In the genomic region with DNA sequence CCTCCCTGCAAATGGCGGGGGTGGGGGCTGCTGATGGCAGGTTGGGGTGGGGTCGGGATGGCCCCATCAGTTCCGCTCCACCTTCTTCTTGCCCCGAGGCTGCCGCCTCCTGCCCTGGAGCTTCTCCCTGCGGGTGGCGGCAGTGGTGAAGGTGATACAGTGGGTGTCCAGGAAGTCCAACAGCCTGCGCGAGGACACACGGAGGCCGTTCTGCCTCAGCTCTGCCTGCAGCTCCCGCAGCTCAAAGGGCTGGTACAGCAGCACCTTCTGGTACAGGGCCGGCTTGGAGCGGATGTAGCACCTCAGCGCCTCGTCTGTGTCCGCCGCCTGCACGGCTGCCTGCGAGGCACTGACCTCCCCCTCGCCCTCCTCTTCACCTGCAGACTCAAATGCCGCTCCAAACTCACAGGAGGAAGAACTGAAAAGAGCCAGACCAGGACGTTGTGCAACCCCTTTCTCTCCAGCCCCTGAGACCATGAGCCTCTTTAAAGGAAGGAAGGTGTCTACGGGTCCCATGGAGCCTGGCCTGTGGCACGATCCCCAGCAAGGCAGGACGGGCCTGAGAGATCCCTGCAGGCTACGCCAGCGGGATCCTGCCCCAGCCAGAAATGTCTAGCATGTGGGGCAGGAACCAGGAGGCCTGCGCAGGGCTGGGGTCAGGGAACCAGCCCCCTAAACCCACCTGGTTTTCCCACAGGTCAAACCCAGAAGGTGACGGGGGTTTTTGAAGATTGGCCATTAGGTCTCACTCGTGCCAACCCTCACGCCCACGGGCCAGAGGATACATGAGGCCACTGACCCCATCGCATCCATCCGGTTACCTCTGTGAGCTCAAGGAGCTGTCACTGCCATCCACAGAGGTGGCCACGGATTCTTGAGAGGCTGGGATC, we compare ENCODE assay signal across 27 cellular contexts. TPM values are rescaled to one million over a fixed set of nuclear protein-coding genes. Genes with fewer than 3 reads are reported as not detected.
"Had no signal": no experiment of that assay in that cellular context is flagged by ENCODE, and none has a peak within 500 bp of the region (broad histone marks: within the 10 kb centered on the region; RNA-seq: fewer than 3 reads in every experiment).

No MANE protein-coding gene starts in this region.

- H3K27me3 ChIP-seq: body of pancreas, breast epithelium, MG63, SJSA1 had no signal

- H3K9me3 ChIP-seq: body of pancreas, breast epithelium, MG63, SJSA1, SK-N-SH had no signal

- H3K4me3 ChIP-seq: body of pancreas, breast epithelium, MG63, SJSA1 had no signal

- H3K4me3 Mint-ChIP-seq: activated CD4-positive, alpha-beta T cell treated with anti-CD3 and anti-CD28 coated beads, Interleukin-2, amount 10 ng/mL, durations not matched to agents 24 days and 14 days; activated CD8-positive, alpha-beta T cell treated with anti-CD3 and anti-CD28 coated beads for 36 hours; activated naive CD4-positive, alpha-beta T cell treated with anti-CD3 and anti-CD28 coated beads, Interleukin-2, amount 50 U/mL, for 24 hours; activated naive CD8-positive, alpha-beta T cell treated with anti-CD3 and anti-CD28 coated beads, Interleukin-2, amount 10 ng/mL, durations not matched to agents 7 days and 5 days; activated T-cell treated with anti-CD3 and anti-CD28 coated beads, Interleukin-2, amount 50 U/mL, for 24 hours; T-helper 1 cell treated with Interleukin-12 subunit alpha and Interleukin-12 subunit beta and Interleukin-4 antibody, amounts not matched to agents 30 μg/mL and 1 μg/mL, for 36 hours; T-helper 2 cell treated with Interferon-gamma antibody and Interleukin-4, amounts not matched to agents 5 μg/mL and 100 μg/mL, for 36 hours had no signal

- H3K27me3 Mint-ChIP-seq: activated CD4-positive, alpha-beta T cell treated with anti-CD3 and anti-CD28 coated beads, Interleukin-2, amount 10 ng/mL, durations not matched to agents 24 days and 14 days; activated CD8-positive, alpha-beta T cell treated with anti-CD3 and anti-CD28 coated beads for 36 hours; activated naive CD4-positive, alpha-beta T cell treated with anti-CD3 and anti-CD28 coated beads, Interleukin-2, amount 50 U/mL, for 24 hours; activated naive CD8-positive, alpha-beta T cell treated with anti-CD3 and anti-CD28 coated beads, Interleukin-2, amount 10 ng/mL, durations not matched to agents 7 days and 5 days; activated T-cell treated with anti-CD3 and anti-CD28 coated beads, Interleukin-2, amount 50 U/mL, for 24 hours had no signal

- H3K27ac Mint-ChIP-seq: activated CD4-positive, alpha-beta T cell treated with anti-CD3 and anti-CD28 coated beads, Interleukin-2, amount 10 ng/mL, durations not matched to agents 24 days and 14 days; activated CD8-positive, alpha-beta T cell treated with anti-CD3 and anti-CD28 coated beads for 36 hours; activated naive CD4-positive, alpha-beta T cell treated with anti-CD3 and anti-CD28 coated beads, Interleukin-2, amount 50 U/mL, for 24 hours; activated naive CD8-positive, alpha-beta T cell treated with anti-CD3 and anti-CD28 coated beads, Interleukin-2, amount 10 ng/mL, durations not matched to agents 7 days and 5 days; activated T-cell treated with anti-CD3 and anti-CD28 coated beads, Interleukin-2, amount 50 U/mL, for 24 hours; activated T-helper 2 cell treated with anti-CD3 and anti-CD28 coated beads, Interferon-gamma antibody, Interleukin-2, Interleukin-4, amounts not matched to agents 10 μg/mL and 5 μg/mL and 100 μg/mL, durations not matched to agents 14 hours and 24 hours and 36 hours; T-helper 1 cell treated with Interleukin-12 subunit alpha and Interleukin-12 subunit beta and Interleukin-4 antibody, amounts not matched to agents 30 μg/mL and 1 μg/mL, for 36 hours had no signal

- H3K9me3 Mint-ChIP-seq: activated CD4-positive, alpha-beta T cell treated with anti-CD3 and anti-CD28 coated beads, Interleukin-2, amount 10 ng/mL, durations not matched to agents 24 days and 14 days; activated CD8-positive, alpha-beta T cell treated with anti-CD3 and anti-CD28 coated beads for 36 hours; activated naive CD4-positive, alpha-beta T cell treated with anti-CD3 and anti-CD28 coated beads, Interleukin-2, amount 50 U/mL, for 24 hours; activated naive CD8-positive, alpha-beta T cell treated with anti-CD3 and anti-CD28 coated beads, Interleukin-2, amount 10 ng/mL, durations not matched to agents 7 days and 5 days; activated T-cell treated with anti-CD3 and anti-CD28 coated beads, Interleukin-2, amount 50 U/mL, for 24 hours; activated T-helper 2 cell treated with anti-CD3 and anti-CD28 coated beads, Interferon-gamma antibody, Interleukin-2, Interleukin-4, amounts not matched to agents 10 μg/mL and 5 μg/mL and 100 μg/mL, durations not matched to agents 14 hours and 24 hours and 36 hours; T-helper 1 cell treated with Interleukin-12 subunit alpha and Interleukin-12 subunit beta and Interleukin-4 antibody, amounts not matched to agents 30 μg/mL and 1 μg/mL, for 36 hours; T-helper 2 cell treated with Interferon-gamma antibody and Interleukin-4, amounts not matched to agents 5 μg/mL and 100 μg/mL, for 36 hours had no signal

- FAIRE-seq: astrocyte, TTC549 had no signal

- H3K9ac ChIP-seq: SK-N-SH had no signal

- H3K36me3 ChIP-seq: breast epithelium had no signal

- H3K4me2 ChIP-seq: SK-N-SH had no signal

- DNase-seq: activated CD4-positive, alpha-beta T cell treated with anti-CD3 and anti-CD28 coated beads, Interleukin-2, amount 10 ng/mL, durations not matched to agents 24 days and 14 days; activated CD4-positive, alpha-beta T cell treated with anti-CD3 and anti-CD28 coated beads, Interleukin-2, amount 50 U/mL, for 4 hours; activated CD8-positive, alpha-beta T cell treated with anti-CD3 and anti-CD28 coated beads for 36 hours; activated gamma-delta T cell; activated naive CD4-positive, alpha-beta T cell treated with Interleukin-2 at 50 U/mL for 16 hours; activated naive CD8-positive, alpha-beta T cell treated with anti-CD3 and anti-CD28 coated beads, Interleukin-2, amount 10 ng/mL, durations not matched to agents 7 days and 5 days; activated T-cell treated with anti-CD3 and anti-CD28 coated beads, Interleukin-2, amount 50 U/mL, for 24 hours; body of pancreas; Kasumi-1; KBM-7; MG63; NCI-H1048; NCI-H1436 treated with DMSO at 0.1 percent for 48 hours; NCI-H1694 treated with DMSO at 0.1 percent for 48 hours; NCI-H2029; NCI-H345; SHP77 treated with DMSO at 0.1 percent for 48 hours; SK-N-SH had no signal

- H3K4me1 ChIP-seq: body of pancreas, breast epithelium, SJSA1 had no signal

- ATAC-seq: activated CD8-positive, alpha-beta T cell treated with anti-CD3 and anti-CD28 coated beads for 36 hours; body of pancreas had no signal

- H3K27ac ChIP-seq: body of pancreas, breast epithelium, SJSA1 had no signal

RNA-seq across cellular contexts. Expression of a gene that starts 5.3 kb away (rescaled TPM):
- total RNA-seq: NCI-H460, SJSA1 had no signal
- polyA plus RNA-seq: SK-N-SH had no signal
